Comparison of ENCODE assay signal across 18 cellular contexts in genomic region chr6:107689190-107689589, GRCh38.
"Had no signal": no experiment of that assay in that cellular context is flagged by ENCODE, and none has a peak within 500 bp of the region (broad histone marks: within the 10 kb centered on the region; RNA-seq: fewer than 3 reads in every experiment).

No MANE protein-coding gene starts in this region.

- H3K27me3 Mint-ChIP-seq: activated CD4-positive, alpha-beta T cell treated with anti-CD3 and anti-CD28 coated beads, Interleukin-2, amount 10 ng/mL, durations not matched to agents 24 days and 14 days had no signal

- H3K4me1 Mint-ChIP-seq: activated B cell treated with CpG ODN at 0.5 μM for 24 hours, memory B cell, naive B cell had no signal

- H3K36me3 Mint-ChIP-seq: activated naive CD4-positive, alpha-beta T cell treated with anti-CD3 and anti-CD28 coated beads, Interleukin-2, amount 10 ng/mL, durations not matched to agents 7 days and 5 days; naive B cell; stimulated activated naive B cell treated with anti-CD40 and anti-IgM and Interleukin-4, amounts not matched to agents 10 μg/mL and 1 μg/mL and 100 μg/mL, for 72 hours had no signal

- ATAC-seq: esophagus mucosa; mucosa of descending colon; stimulated activated naive B cell treated with anti-CD40 and anti-IgM and Interleukin-4, amounts not matched to agents 10 μg/mL and 1 μg/mL and 100 μg/mL, for 72 hours had no signal

- H3K27ac ChIP-seq: neutrophil, spleen had no signal

- DNase-seq: activated B cell treated with CpG ODN at 0.5 μM for 24 hours; activated CD4-positive, alpha-beta T cell treated with anti-CD3 and anti-CD28 coated beads, Interleukin-2, amount 10 ng/mL, durations not matched to agents 24 days and 14 days; activated CD8-positive, alpha-beta memory T cell treated with anti-CD3 and anti-CD28 coated beads, Interleukin-2, amount 50 U/mL, for 48 hours; activated effector memory CD4-positive, alpha-beta T cell treated with Interleukin-2 at 50 U/mL for 16 hours; activated naive CD4-positive, alpha-beta T cell treated with anti-CD3 and anti-CD28 coated beads, Interleukin-2, amount 10 ng/mL, durations not matched to agents 7 days and 5 days; activated T-cell treated with anti-CD3 and anti-CD28 coated beads, Interleukin-2, amount 50 U/mL, for 48 hours; effector CD4-positive, alpha-beta T cell; mucosa of descending colon; naive B cell; posterior cingulate gyrus; sigmoid colon; spleen; stimulated activated naive B cell treated with anti-CD40 and anti-IgM and Interleukin-4, amounts not matched to agents 10 μg/mL and 1 μg/mL and 100 μg/mL, for 72 hours; substantia nigra had no signal

- H3K4me3 ChIP-seq: mucosa of descending colon, sigmoid colon, spleen, tibial nerve had no signal

- H3K4me3 Mint-ChIP-seq: activated B cell treated with CpG ODN at 0.5 μM for 24 hours; activated CD4-positive, alpha-beta T cell treated with anti-CD3 and anti-CD28 coated beads, Interleukin-2, amount 10 ng/mL, durations not matched to agents 24 days and 14 days; activated naive CD4-positive, alpha-beta T cell treated with anti-CD3 and anti-CD28 coated beads, Interleukin-2, amount 10 ng/mL, durations not matched to agents 7 days and 5 days; memory B cell; naive B cell; stimulated activated naive B cell treated with anti-CD40 and anti-IgM and Interleukin-4, amounts not matched to agents 10 μg/mL and 1 μg/mL and 100 μg/mL, for 72 hours had no signal

- H3K27ac Mint-ChIP-seq: activated B cell treated with CpG ODN at 0.5 μM for 24 hours; activated CD4-positive, alpha-beta T cell treated with anti-CD3 and anti-CD28 coated beads, Interleukin-2, amount 10 ng/mL, durations not matched to agents 24 days and 14 days; activated naive CD4-positive, alpha-beta T cell treated with anti-CD3 and anti-CD28 coated beads, Interleukin-2, amount 10 ng/mL, durations not matched to agents 7 days and 5 days; memory B cell; stimulated activated naive B cell treated with anti-CD40 and anti-IgM and Interleukin-4, amounts not matched to agents 10 μg/mL and 1 μg/mL and 100 μg/mL, for 72 hours had no signal

- H3K27me3 ChIP-seq: spleen, tibial nerve had no signal

- H3K9me3 Mint-ChIP-seq: activated B cell treated with CpG ODN at 0.5 μM for 24 hours; activated CD4-positive, alpha-beta T cell treated with anti-CD3 and anti-CD28 coated beads, Interleukin-2, amount 10 ng/mL, durations not matched to agents 24 days and 14 days; activated naive CD4-positive, alpha-beta T cell treated with anti-CD3 and anti-CD28 coated beads, Interleukin-2, amount 10 ng/mL, durations not matched to agents 7 days and 5 days; memory B cell had no signal

- H3K9me3 ChIP-seq: mucosa of descending colon, neutrophil, sigmoid colon, spleen had no signal

- H3K36me3 ChIP-seq: neutrophil, sigmoid colon, spleen, tibial nerve had no signal
